ENCODE assay signal across 21 cellular contexts in genomic region chr5:145521523-145521922, GRCh38.
A peak's percentile ranks its signal among the peaks of the same experiment; 100 is the strongest.
DNase-seq lines count a peak whose midpoint lies in the region; ATAC-seq and TF ChIP-seq lines count a peak whose summit lies in the region.
"Had no signal": no experiment of that assay in that cellular context is flagged by ENCODE, and none has a peak within 500 bp of the region (broad histone marks: within the 10 kb centered on the region; RNA-seq: fewer than 3 reads in every experiment).

No MANE protein-coding gene starts in this region.

- H3K27me3 ChIP-seq in mesenchymal stem cell (ENCODE audit: control insufficient read depth in 1 of 2, insufficient read depth in 1 of 2, low read length in 2 of 2) = no peaks in the 10 kb centered on the region
- H3K27me3 ChIP-seq in heart left ventricle = no peaks in the 10 kb centered on the region
- H3K27me3 ChIP-seq: BLaER1 had no signal

- TF ChIP-seq CTCF in mucosa of descending colon (IDR thresholded peaks at IDR 0.05) = no peak
- no peak for TF ChIP-seq CTCF in heart left ventricle (IDR thresholded peaks at IDR 0.05)

- no peak overlapping the region for H3K4me2 ChIP-seq in mesenchymal stem cell (ENCODE audit: low read length, poor library complexity, severe bottlenecking)
- H3K4me2 ChIP-seq: BLaER1 had no signal

- H2AK5ac ChIP-seq in mesenchymal stem cell (ENCODE audit: low read length, severe bottlenecking) = no peak overlapping the region

- H3K14ac ChIP-seq in mesenchymal stem cell (ENCODE audit: low read length in 2 of 2) = no peak overlapping the region

- no peak for TF ChIP-seq POLR2A in heart left ventricle (IDR thresholded peaks at IDR 0.05)

- peak; percentile 11 to 27 for DNase-seq in NCI-H526 (lab: John Stamatoyannopoulos, UW)
- DNase-seq in NCI-H526 treated with DMSO at 0.1 percent for 48 hours (lab: John Stamatoyannopoulos, UW) = no peak
- DNase-seq in mucosa of descending colon = no peak
- DNase-seq in retina = peak; percentile 10
- DNase-seq in mesenchymal stem cell = no peak
- DNase-seq in heart left ventricle = no peak
- DNase-seq in occipital lobe (lab: John Stamatoyannopoulos, UW) = no peak
- DNase-seq: Caco-2; CD4-positive, CD25-positive, alpha-beta regulatory T cell; CD8-positive, alpha-beta T cell; DMS153; DND-41; EL; GDM1; GM23248; H7; HCEC 1CT had no signal

- H3K27ac ChIP-seq in mesenchymal stem cell (ENCODE audit: low read length, poor library complexity, severe bottlenecking) = no peak overlapping the region
- no peak overlapping the region for H3K27ac ChIP-seq in heart left ventricle
- H3K27ac ChIP-seq: 22Rv1, BLaER1, C4-2B, GM23248 had no signal

- H2BK15ac ChIP-seq in mesenchymal stem cell (ENCODE audit: low read depth, poor library complexity, severe bottlenecking) = no peak overlapping the region

- H3K9me3 ChIP-seq in mucosa of descending colon (no peaks in the 10 kb centered on the region), mesenchymal stem cell (ENCODE audit: control insufficient read depth, low read length) (no peaks in the 10 kb centered on the region), heart left ventricle (peaks cover 0 to 13% (median 0%) of the 10 kb centered on the region in 12 donors)
- H3K9me3 ChIP-seq: Caco-2 had no signal

- no peak overlapping the region for H2BK12ac ChIP-seq in mesenchymal stem cell (ENCODE audit: low read length in 2 of 2)

- H3K4me1 ChIP-seq in mucosa of descending colon (ENCODE audit: low read depth) = no peaks in the 10 kb centered on the region
- H3K4me1 ChIP-seq in mesenchymal stem cell (ENCODE audit: control insufficient read depth, insufficient read depth, low read depth, low read length) = peaks cover 3% of the 10 kb centered on the region
- H3K4me1 ChIP-seq in heart left ventricle = no peaks in the 10 kb centered on the region
- H3K4me1 ChIP-seq: BLaER1, Caco-2 had no signal

- H3K9ac ChIP-seq in mesenchymal stem cell (ENCODE audit: low read length) = no peak overlapping the region
- H3K9ac ChIP-seq: BLaER1, GM23248 had no signal

- no peak overlapping the region for H4K8ac ChIP-seq in mesenchymal stem cell (ENCODE audit: low read length)

- no peak overlapping the region for H4K91ac ChIP-seq in mesenchymal stem cell (ENCODE audit: low read length)

- H2BK5ac ChIP-seq in mesenchymal stem cell (ENCODE audit: low read depth, low read length, poor library complexity, severe bottlenecking) = no peak overlapping the region

- H3K23ac ChIP-seq in mesenchymal stem cell (ENCODE audit: low read length in 2 of 2) = no peak overlapping the region

- H2AFZ ChIP-seq in mesenchymal stem cell (ENCODE audit: low read depth, low read length) = no peak overlapping the region
- H2AFZ ChIP-seq: GM23248 had no signal

- 100% methylated on average over 1 of the region's 1 CpG for WGBS in mesenchymal stem cell
- 90 to 98% (median 94%) methylated on average over 1 of the region's 1 CpG for WGBS in heart left ventricle, 4 donors

- peak; percentile 41 for ATAC-seq in mucosa of descending colon
- no peak for ATAC-seq in heart left ventricle
- ATAC-seq: CD8-positive, alpha-beta T cell; GM12878 had no signal

- no peak overlapping the region for H3K18ac ChIP-seq in mesenchymal stem cell (ENCODE audit: low read depth in 1 of 2, low read length in 2 of 2)

- H3K4ac ChIP-seq in mesenchymal stem cell (ENCODE audit: low read depth in 1 of 2, low read length in 2 of 2) = no peak overlapping the region

- no peaks in the 10 kb centered on the region for H3K79me1 ChIP-seq in mesenchymal stem cell (replicated peaks; ENCODE audit: low read length, poor library complexity, severe bottlenecking)

- intact Hi-C loops in mucosa of descending colon (cut with DNase I, micrococcal nuclease) = no loop called here
- intact Hi-C loops in heart left ventricle (cut with DNase I) = no loop called here

- no peaks in the 10 kb centered on the region for H3K36me3 ChIP-seq in mucosa of descending colon (ENCODE audit: low read depth)
- no peaks in the 10 kb centered on the region for H3K36me3 ChIP-seq in mesenchymal stem cell (ENCODE audit: control insufficient read depth in 1 of 2, insufficient read depth in 2 of 2, low read depth in 1 of 2, low read length in 2 of 2)
- H3K36me3 ChIP-seq in heart left ventricle = no peaks in the 10 kb centered on the region
- H3K36me3 ChIP-seq: BLaER1 had no signal

- H3K4me3 ChIP-seq in mucosa of descending colon (no peak overlapping the region), mesenchymal stem cell (ENCODE audit: insufficient read depth in 1 of 2, low read depth in 1 of 2, low read length in 2 of 2) (no peak overlapping the region), heart left ventricle (no peak overlapping the region)
- H3K4me3 ChIP-seq: BLaER1, GM12878, GM23248 had no signal

- H2BK120ac ChIP-seq in mesenchymal stem cell (ENCODE audit: low read depth, low read length) = no peak overlapping the region

Comparison
In these comparisons a context has a peak if more than half of its experiments do, and no peak if none do; other contexts are left out.
1. DNase-seq: peak in NCI-H526 (2 of 2) and retina (single experiment); none in NCI-H526 treated with DMSO at 0.1 percent for 48 hours (single experiment), mucosa of descending colon (0 of 3), mesenchymal stem cell (single experiment), heart left ventricle (0 of 5) and occipital lobe (single experiment).